In the genomic region with DNA sequence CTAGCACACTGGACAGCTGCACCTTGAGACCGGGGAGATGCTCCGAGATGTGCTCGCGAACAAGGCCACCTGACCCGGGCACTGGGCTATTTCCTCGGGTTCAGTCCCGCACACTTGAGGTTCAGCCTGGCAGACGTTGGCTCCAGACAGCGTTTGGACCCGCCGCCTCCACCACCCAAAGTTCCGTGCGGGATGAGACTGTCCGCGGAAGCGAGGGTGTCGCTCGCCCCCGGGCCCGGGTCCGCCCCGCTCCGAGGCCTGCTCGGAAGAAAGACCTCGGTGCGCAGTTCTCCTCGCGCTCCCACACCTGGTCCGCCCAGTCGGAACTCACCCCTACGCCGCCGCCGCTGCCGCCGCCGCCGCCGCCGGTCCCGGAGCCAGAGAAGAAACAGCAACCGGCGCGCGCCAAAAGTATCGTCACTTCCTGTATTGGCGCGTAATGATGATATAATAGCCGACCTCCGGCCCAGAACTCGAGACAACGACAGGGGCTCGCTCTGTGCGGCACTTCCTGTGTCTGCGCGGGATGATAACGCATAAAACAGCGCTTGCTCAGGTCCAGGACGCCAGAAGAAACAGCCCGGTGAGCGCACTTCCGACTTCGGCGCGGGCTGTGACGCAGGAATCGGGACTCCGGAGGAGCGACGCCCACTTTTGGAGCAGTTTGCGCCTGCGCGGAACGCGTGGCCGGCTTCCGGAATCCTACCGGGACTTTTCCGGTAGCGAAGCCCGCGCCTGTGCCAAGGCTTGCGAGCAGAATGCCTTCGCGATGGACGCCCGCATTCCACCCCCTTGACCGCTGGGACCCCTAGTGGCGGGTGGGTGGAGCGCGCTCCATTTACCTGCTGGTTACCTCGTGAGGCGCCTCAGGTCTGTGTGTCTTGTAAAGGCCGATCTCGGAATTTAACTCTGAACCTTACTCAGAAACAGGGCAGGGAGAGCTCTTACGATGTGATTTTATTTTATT, we compare ENCODE assay signal across 8 cellular contexts. TPM values are rescaled to one million over a fixed set of nuclear protein-coding genes. Genes with fewer than 3 reads are reported as not detected.
DNase-seq lines count a peak whose midpoint lies in the region; ATAC-seq, FAIRE-seq and TF ChIP-seq lines count a peak whose summit lies in the region.
"Not testable (repeated sequence)": the region's sequence is repeated elsewhere in the genome, so short reads cannot be mapped to it uniquely, and the experiment has no call there.

A gene (minus strand): TSS at position 422 of the 967 bp plus-strand sequence. CDS start 1,519 bp downstream, outside the sequence.

- not testable (repeated sequence) for H3K27me3 ChIP-seq in keratinocyte (ENCODE audit: control insufficient read depth, extremely low read depth, insufficient read depth, low read length)

- H3K27ac ChIP-seq in keratinocyte (ENCODE audit: control insufficient read depth, insufficient read depth, low read length) = peak within 1 kb of the TSS; percentile 84

- H3K79me2 ChIP-seq in keratinocyte (ENCODE audit: control insufficient read depth, insufficient read depth, low read length) = not testable (repeated sequence)

- TF ChIP-seq CTCF in keratinocyte (optimal IDR thresholded peaks at IDR 0.05 in 1 of 3, IDR thresholded peaks at IDR 0.05 in 1 of 3, conservative IDR thresholded peaks at IDR 0.05 in 1 of 3; ENCODE audit: extremely low read depth in 1 of 3, insufficient read depth in 2 of 3, low read length in 3 of 3) = peak in 1 of 3 experiments; percentile 21

- peak; percentile 74 for FAIRE-seq in keratinocyte (lab: Jason Lieb, UNC)

- H3K4me3 ChIP-seq in keratinocyte (ENCODE audit: control insufficient read depth in 2 of 3, extremely low read depth in 1 of 3, insufficient read depth in 2 of 3, low read depth in 1 of 3, low read length in 3 of 3) = peak within 1 kb of the TSS; percentile 48 to 62 (median 61)

- peak within 1 kb of the TSS; percentile 81 for H3K9ac ChIP-seq in keratinocyte (ENCODE audit: control insufficient read depth, extremely low read depth, insufficient read depth, low read length)

- dilution Hi-C loops in keratinocyte (cut with MboI; ENCODE audit: extremely low pct_ligation_motif_present, low sequenced_read_pairs) = not testable (repeated sequence)

- DNase-seq in AG20443 (ENCODE audit: low spot score) = peak; percentile 95
- DNase-seq in NCI-H446 treated with DMSO at 0.1 percent for 48 hours (lab: John Stamatoyannopoulos, UW) = peak; percentile 95
- peak; percentile 95 for DNase-seq in cerebellar cortex (ENCODE audit: low spot score)
- peak; percentile 72 for DNase-seq in keratinocyte (ENCODE audit: low read depth, low spot score)
- peak; percentile 97 to 99 for DNase-seq in stimulated activated CD4-positive, alpha-beta T cell treated with anti-CD3 and anti-CD28 coated beads, Interleukin-15, amount 100 ng/mL, for 1 hour (ENCODE audit: low read depth in 1 of 2, low spot score in 1 of 2)

- H4K20me1 ChIP-seq in keratinocyte (ENCODE audit: control insufficient read depth, extremely low read depth, insufficient read depth, low read length) = not testable (repeated sequence)

- not testable (repeated sequence) for H3K9me1 ChIP-seq in keratinocyte (ENCODE audit: control insufficient read depth, extremely low read depth, insufficient read depth, low read length)

- peak within 1 kb of the TSS; percentile 16 for H3K4me2 ChIP-seq in keratinocyte (ENCODE audit: control insufficient read depth, extremely low read depth, insufficient read depth, low read depth, low read length)

- not testable (repeated sequence) for H3K4me1 ChIP-seq in keratinocyte (ENCODE audit: control insufficient read depth, extremely low read depth, insufficient read depth, low read length)

- not testable (repeated sequence) for H3K9me3 ChIP-seq in keratinocyte (ENCODE audit: control insufficient read depth, low read depth, low read length)

- H2AFZ ChIP-seq in keratinocyte (ENCODE audit: control insufficient read depth, low read length) = not testable (repeated sequence)

- not testable (repeated sequence) for H3K36me3 ChIP-seq in keratinocyte (ENCODE audit: control insufficient read depth in 2 of 2, extremely low read depth in 1 of 2, insufficient read depth in 2 of 2, low read length in 2 of 2)

- ATAC-seq in GM19043 (IDR thresholded peaks at IDR 0.05; ENCODE audit: low read depth, unreplicated experiment) (peak; percentile 74), HG03378 (IDR thresholded peaks at IDR 0.05; ENCODE audit: unreplicated experiment) (peak; percentile 72)
- peak; percentile 99 for ATAC-seq in activated CD4-positive, CD25-positive, alpha-beta regulatory T cell treated with anti-CD3 and anti-CD28 coated beads, Interleukin-2, amount 50 U/mL, for 24 hours

RNA-seq across cellular contexts. Expression of the gene that starts here (rescaled TPM):
- polyA plus RNA-seq in keratinocyte = 4.3 to 5.9 TPM (median 4.6 TPM) in 3 replicates
- polyA plus RNA-seq in keratinocyte (2011; ENCODE audit: low read depth) = 45.9 TPM
- 6.7 and 11.6 TPM in 2 replicates for polyA plus RNA-seq in keratinocyte (2011; cell fraction: cytosol; rRNA removed)
- polyA plus RNA-seq in keratinocyte (2011; cell fraction: nucleus; rRNA removed) = 22.5 and 28.5 TPM in 2 replicates
- polyA plus RNA-seq in keratinocyte (2012; ENCODE audit: low replicate concordance) = 23.1 and 28.2 TPM in 2 replicates
- polyA minus RNA-seq in keratinocyte = 1.6 to 9.7 TPM (median 2.7 TPM) in 3 replicates
- 4.0 TPM for polyA minus RNA-seq in keratinocyte (2011; cell fraction: cytosol; rRNA and poly(A)+ RNA removed)
- 5.4 and 7.3 TPM in 2 replicates for polyA minus RNA-seq in keratinocyte (2011; cell fraction: nucleus; rRNA and poly(A)+ RNA removed)

Comparison
In these comparisons a context has a peak if more than half of its experiments do, and no peak if none do; other contexts are left out.
1. Peak in every context shown above with its lines: DNase-seq, ATAC-seq, H3K4me3 ChIP-seq and H3K27ac ChIP-seq.